ENCODE assay signal across 8 cellular contexts in the genomic region with DNA sequence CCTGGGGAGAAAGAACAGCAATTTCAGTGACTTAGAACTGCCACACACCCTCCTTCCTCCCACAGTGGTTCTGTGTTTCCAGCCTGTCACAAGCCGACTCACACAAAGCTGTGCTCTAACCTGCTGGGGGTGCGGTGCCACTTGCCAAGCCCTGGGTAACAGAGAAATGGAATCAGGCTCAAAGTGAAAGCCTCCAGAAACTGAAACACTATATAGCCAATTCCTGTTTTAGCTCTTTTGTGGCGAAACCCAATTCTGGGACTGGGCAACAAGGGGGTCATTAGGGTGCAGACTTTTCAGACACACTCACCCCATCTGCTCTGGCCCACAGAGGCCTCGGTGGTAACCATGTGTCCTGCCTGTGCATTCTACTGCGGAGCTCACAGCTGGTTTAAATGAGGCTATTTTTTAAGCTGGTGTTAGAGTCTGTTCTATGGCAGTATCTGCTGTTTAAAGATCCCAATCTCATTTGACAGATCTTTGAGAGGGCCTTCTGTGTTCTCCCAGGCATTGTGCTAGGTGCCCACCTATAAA. TPM values are rescaled to one million over a fixed set of nuclear protein-coding genes. Genes with fewer than 3 reads are reported as not detected.
DNase-seq lines count a peak whose midpoint lies in the region; ATAC-seq and TF ChIP-seq lines count a peak whose summit lies in the region.

No MANE protein-coding gene starts in this region.

- 60 to 84% (median 72%) methylated on average over 3 to 5 of the region's 5 CpGs for WGBS in adrenal gland, 4 donors

- peak overlapping the region; percentile 14; the same call in 1 of the 2 replicates for H3K27ac Mint-ChIP-seq in WTC11
- H3K27ac Mint-ChIP-seq in osteocyte (ENCODE audit: unreplicated experiment): no peak overlapping the region
- no peak overlapping the region for H3K27ac Mint-ChIP-seq in natural killer cell treated with Interleukin-12 subunit alpha and Interleukin-12 subunit beta and Interleukin-15 and Interleukin-18, amount 100 ng/mL, for 72 hours

- TF ChIP-seq POLR2A in adrenal gland (IDR thresholded peaks at IDR 0.05): no peak

- H3K36me3 Mint-ChIP-seq in WTC11 (peaks cover 20% of the 10 kb centered on the region), osteocyte (ENCODE audit: unreplicated experiment) (no peaks in the 10 kb centered on the region)
- no peaks in the 10 kb centered on the region for H3K36me3 Mint-ChIP-seq in natural killer cell treated with Interleukin-12 subunit alpha and Interleukin-12 subunit beta and Interleukin-15 and Interleukin-18, amount 100 ng/mL, for 72 hours

- H3K4me3 Mint-ChIP-seq in WTC11: no peak overlapping the region
- H3K4me3 Mint-ChIP-seq in osteocyte (ENCODE audit: unreplicated experiment): no peak overlapping the region
- no peak overlapping the region for H3K4me3 Mint-ChIP-seq in natural killer cell treated with Interleukin-12 subunit alpha and Interleukin-12 subunit beta and Interleukin-15 and Interleukin-18, amount 100 ng/mL, for 72 hours

- H3K4me3 ChIP-seq in adrenal gland: no peak overlapping the region

- H3K27me3 Mint-ChIP-seq in WTC11 (ENCODE audit: low read depth): no peaks in the 10 kb centered on the region
- H3K27me3 Mint-ChIP-seq in osteocyte (ENCODE audit: unreplicated experiment): peaks cover 12% of the 10 kb centered on the region
- H3K27me3 Mint-ChIP-seq in natural killer cell treated with Interleukin-12 subunit alpha and Interleukin-12 subunit beta and Interleukin-15 and Interleukin-18, amount 100 ng/mL, for 72 hours: no peaks in the 10 kb centered on the region

- intact Hi-C loops in adrenal gland (cut with DNase I): no loop called here

- H3K9me3 Mint-ChIP-seq in WTC11 (peaks cover 8% of the 10 kb centered on the region), osteocyte (ENCODE audit: unreplicated experiment) (no peaks in the 10 kb centered on the region)
- H3K9me3 Mint-ChIP-seq in natural killer cell treated with Interleukin-12 subunit alpha and Interleukin-12 subunit beta and Interleukin-15 and Interleukin-18, amount 100 ng/mL, for 72 hours: no peaks in the 10 kb centered on the region

- no peaks in the 10 kb centered on the region for H3K36me3 ChIP-seq in adrenal gland (replicated peaks in 1 of 2)

- peak overlapping the region in 2 of 5 donors; percentile 5 to 8 for H3K27ac ChIP-seq in adrenal gland

- CTCF ChIA-PET in WTC11 (lab: Charles Lee): interaction anchor here (0.8 kb wide), 1 partner anchor 220 kb away, joined by 3 read pairs; no protein-coding TSS in a partner anchor
- CTCF ChIA-PET in HEK293T (lab: Yijun Ruan, JAX): interaction anchor here (0.6 to 0.7 kb wide), 2 partner anchors 10 to 165 kb away, joined by 3 read pairs; no protein-coding TSS in a partner anchor

- ATAC-seq in HG02798 (IDR thresholded peaks at IDR 0.05; ENCODE audit: poor library complexity, unreplicated experiment): peak; percentile 90
- ATAC-seq in WTC11: peak; percentile 22; the same call in 1 of the 2 replicates
- ATAC-seq in natural killer cell treated with Interleukin-12 subunit alpha and Interleukin-12 subunit beta and Interleukin-15 and Interleukin-18, amount 100 ng/mL, for 72 hours: no peak

- no peak for TF ChIP-seq CTCF in WTC11 (IDR thresholded peaks at IDR 0.05)
- TF ChIP-seq CTCF in osteocyte (IDR thresholded peaks at IDR 0.05): no peak
- TF ChIP-seq CTCF in adrenal gland (IDR thresholded peaks at IDR 0.05): no peak

- H3K4me1 ChIP-seq in adrenal gland (replicated peaks in 1 of 2): no peaks in the 10 kb centered on the region

- POLR2A ChIA-PET in WTC11 (lab: Charles Lee): no interaction called here
- POLR2A ChIA-PET in HEK293T (lab: Yijun Ruan, JAX): no interaction called here

- H3K9me3 ChIP-seq in adrenal gland (replicated peaks in 1 of 3): no peaks in the 10 kb centered on the region

- no peaks in the 10 kb centered on the region for H3K27me3 ChIP-seq in adrenal gland

- H3K4me1 Mint-ChIP-seq in WTC11 (no peaks in the 10 kb centered on the region), osteocyte (ENCODE audit: unreplicated experiment) (no peaks in the 10 kb centered on the region)
- peaks cover 0 to 5% of the 10 kb centered on the region in 2 donors for H3K4me1 Mint-ChIP-seq in natural killer cell treated with Interleukin-12 subunit alpha and Interleukin-12 subunit beta and Interleukin-15 and Interleukin-18, amount 100 ng/mL, for 72 hours (ENCODE audit: low read depth in 2 of 2)

- DNase-seq in GM19238 (ENCODE audit: insufficient read length, low spot score) (peak; percentile 11), WTC11 (ENCODE audit: low spot score) (no peak), osteocyte (ENCODE audit: extremely low spot score, unreplicated experiment) (peak; percentile 25), NCI-H2171 (lab: John Stamatoyannopoulos, UW) (no peak), HEK293T (ENCODE audit: extremely low spot score) (no peak), adrenal gland (no peak)
- no peak for DNase-seq in natural killer cell treated with Interleukin-12 subunit alpha and Interleukin-12 subunit beta and Interleukin-15 and Interleukin-18, amount 100 ng/mL, for 72 hours (ENCODE audit: low spot score)

TF ChIP-seq in WTC11, 78 proteins besides CTCF, POLR2A, EP300 and RAD21 (continues in another document):
- no peak for TF ChIP-seq ATF1 (CRISPR knock-in tag; IDR thresholded peaks at IDR 0.05)
- no peak for TF ChIP-seq ZNF671 (CRISPR knock-in tag; IDR thresholded peaks at IDR 0.05)
- TF ChIP-seq KAT7 (CRISPR knock-in tag; IDR thresholded peaks at IDR 0.05; ENCODE audit: borderline replicate concordance): no peak
- no peak for TF ChIP-seq SOX15 (CRISPR knock-in tag; IDR thresholded peaks at IDR 0.05)
- TF ChIP-seq ETV6 (CRISPR knock-in tag; IDR thresholded peaks at IDR 0.05): no peak
- no peak for TF ChIP-seq TEAD4 (CRISPR knock-in tag; IDR thresholded peaks at IDR 0.05)
- TF ChIP-seq CDX4 (CRISPR knock-in tag; IDR thresholded peaks at IDR 0.05; ENCODE audit: borderline replicate concordance): no peak

TF ChIP-seq in HEK293T, 16 proteins besides CTCF, POLR2A, EP300 and RAD21:
- TF ChIP-seq ARNT (IDR thresholded peaks at IDR 0.05): no peak
- TF ChIP-seq, protein P1, sequence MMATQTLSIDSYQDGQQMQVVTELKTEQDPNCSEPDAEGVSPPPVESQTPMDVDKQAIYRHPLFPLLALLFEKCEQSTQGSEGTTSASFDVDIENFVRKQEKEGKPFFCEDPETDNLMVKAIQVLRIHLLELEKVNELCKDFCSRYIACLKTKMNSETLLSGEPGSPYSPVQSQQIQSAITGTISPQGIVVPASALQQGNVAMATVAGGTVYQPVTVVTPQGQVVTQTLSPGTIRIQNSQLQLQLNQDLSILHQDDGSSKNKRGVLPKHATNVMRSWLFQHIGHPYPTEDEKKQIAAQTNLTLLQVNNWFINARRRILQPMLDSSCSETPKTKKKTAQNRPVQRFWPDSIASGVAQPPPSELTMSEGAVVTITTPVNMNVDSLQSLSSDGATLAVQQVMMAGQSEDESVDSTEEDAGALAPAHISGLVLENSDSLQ (IDR thresholded peaks at IDR 0.05): no peak
- no peak for TF ChIP-seq LEF1 (IDR thresholded peaks at IDR 0.05; ENCODE audit: borderline replicate concordance)

RNA-seq across cellular contexts. Expression of gene ACTR6, which starts 15.2 kb away (rescaled TPM):
- total RNA-seq in WTC11 (2021) (34.7 to 37.6 TPM (median 36.1 TPM) in 3 replicates), osteocyte (20.2 and 26.1 TPM in 2 replicates), adrenal gland (10 to 100 TPM in 7 of 8 donors, 1 to 10 TPM in 1; 5.4 to 30.1 (median 23.3) TPM)
- total RNA-seq in natural killer cell treated with Interleukin-12 subunit alpha and Interleukin-12 subunit beta and Interleukin-15 and Interleukin-18, amount 100 ng/mL, for 72 hours: 10 to 100 TPM; 24.0 to 47.6 TPM
- polyA plus RNA-seq in adrenal gland: 10 to 100 TPM in 2 of 3 donors, 1 to 10 TPM in 1; 9.3 to 23.9 (median 11.3) TPM

RNA-seq across cellular contexts. Expression of gene BLTP3B, which starts 42.8 kb away (rescaled TPM):
- total RNA-seq in WTC11 (2021) (21.4 to 23.8 TPM (median 22.4 TPM) in 3 replicates), osteocyte (13.1 and 16.2 TPM in 2 replicates), adrenal gland (10 to 100 TPM; 32.2 to 50.2 (median 37.6) TPM)
- 10 to 100 TPM; 34.2 to 44.6 TPM for total RNA-seq in natural killer cell treated with Interleukin-12 subunit alpha and Interleukin-12 subunit beta and Interleukin-15 and Interleukin-18, amount 100 ng/mL, for 72 hours
- 10 to 100 TPM in 1 of 3 donors, 1 to 10 TPM in 2; 6.0 to 43.5 (median 6.5) TPM for polyA plus RNA-seq in adrenal gland

Comparison
In these comparisons a context has a peak if more than half of its experiments do, and no peak if none do; other contexts are left out.
1. DNase-seq: peak in GM19238 (single experiment) and osteocyte (single experiment); none in WTC11 (single experiment), natural killer cell treated with Interleukin-12 subunit alpha and Interleukin-12 subunit beta and Interleukin-15 and Interleukin-18, amount 100 ng/mL, for 72 hours (single experiment), NCI-H2171 (single experiment), HEK293T (single experiment) and adrenal gland (0 of 7).
2. ATAC-seq: peak in HG02798 (single experiment) and WTC11 (single experiment); none in natural killer cell treated with Interleukin-12 subunit alpha and Interleukin-12 subunit beta and Interleukin-15 and Interleukin-18, amount 100 ng/mL, for 72 hours (0 of 2).